Comparison of ENCODE assay signal across 18 cellular contexts in the genomic region with DNA sequence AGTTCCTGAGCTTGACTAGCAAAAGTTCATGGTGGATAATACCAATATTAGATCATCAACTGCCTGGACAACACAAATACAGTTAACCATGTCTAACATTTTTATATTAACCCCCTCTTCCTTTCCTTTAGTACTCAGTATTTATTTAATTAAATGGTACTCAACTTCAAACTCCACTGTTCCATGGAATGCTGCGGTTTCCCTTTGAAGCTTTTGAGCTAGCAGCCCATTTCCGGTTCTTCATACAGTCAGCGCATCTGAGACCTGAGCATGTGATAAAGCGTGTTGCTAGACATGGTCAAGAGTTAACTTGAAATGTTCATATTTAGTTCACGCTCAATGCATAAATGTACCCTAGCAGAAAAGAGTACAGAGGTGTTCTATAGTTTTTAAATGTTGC.
"Had no signal": no experiment of that assay in that cellular context is flagged by ENCODE, and none has a peak within 500 bp of the region (broad histone marks: within the 10 kb centered on the region; RNA-seq: fewer than 3 reads in every experiment).

No MANE protein-coding gene starts in this region.

- DNase-seq: activated B cell treated with CpG ODN at 0.5 μM for 24 hours; activated CD8-positive, alpha-beta memory T cell treated with anti-CD3 and anti-CD28 coated beads, Interleukin-2, amount 10 ng/mL, durations not matched to agents 7 days and 5 days; activated CD8-positive, alpha-beta T cell treated with anti-CD3 and anti-CD28 coated beads, Interleukin-2, amount 10 ng/mL, durations not matched to agents 7 days and 5 days; activated naive CD4-positive, alpha-beta T cell treated with Interleukin-2 at 50 U/mL for 16 hours; activated T-cell treated with anti-CD3 and anti-CD28 coated beads, Interleukin-2, amount 50 U/mL, for 72 hours; anterior cingulate cortex; cortex of kidney; heart right ventricle; left ventricle myocardium superior; naive thymus-derived CD4-positive, alpha-beta T cell; nucleus accumbens; psoas muscle; sigmoid colon; small intestine; stimulated activated CD4-positive, alpha-beta T cell treated with anti-CD3 and anti-CD28 coated beads, Interleukin-4, amount 100 ng/mL, for 24 hours; T-cell; uterus had no signal

- H3K9me3 ChIP-seq: heart right ventricle, psoas muscle, sigmoid colon, uterus had no signal

- H3K36me3 ChIP-seq: uterus had no signal

- H3K4me3 ChIP-seq: heart right ventricle, psoas muscle, sigmoid colon, uterus had no signal

- H3K9ac ChIP-seq: parathyroid adenoma had no signal

- H3K27ac ChIP-seq: heart right ventricle, parathyroid adenoma, psoas muscle, sigmoid colon, uterus had no signal
